28 cellular contexts compared by ENCODE assay signal in genomic region chr6:35186571-35186970, GRCh38.
"Had no signal": no experiment of that assay in that cellular context is flagged by ENCODE, and none has a peak within 500 bp of the region (broad histone marks: within the 10 kb centered on the region; RNA-seq: fewer than 3 reads in every experiment).

No MANE protein-coding gene starts in this region.

- ATAC-seq: activated T-cell treated with anti-CD3 and anti-CD28 coated beads, Interleukin-2, amount 50 U/mL, for 72 hours; body of pancreas; effector memory CD8-positive, alpha-beta T cell; foreskin keratinocyte; gastrocnemius medialis; heart left ventricle had no signal

- H3K4me1 Mint-ChIP-seq: activated CD4-positive, alpha-beta T cell treated with anti-CD3 and anti-CD28 coated beads, Interleukin-2, amount 10 ng/mL, durations not matched to agents 7 days and 5 days had no signal

- H3K9me3 Mint-ChIP-seq: activated CD4-positive, alpha-beta memory T cell treated with anti-CD3 and anti-CD28 coated beads, Interleukin-2, amount 10 ng/mL, durations not matched to agents 7 days and 5 days; activated CD4-positive, alpha-beta T cell treated with anti-CD3 and anti-CD28 coated beads, Interleukin-2, amount 10 ng/mL, durations not matched to agents 7 days and 5 days; activated T-cell treated with anti-CD3 and anti-CD28 coated beads, Interleukin-2, amount 50 U/mL, for 24 hours; activated T-cell treated with anti-CD3 and anti-CD28 coated beads, Interleukin-2, amount 50 U/mL, for 72 hours; effector memory CD8-positive, alpha-beta T cell; WTC11 had no signal

- H3K36me3 Mint-ChIP-seq: activated naive CD8-positive, alpha-beta T cell; WTC11 had no signal

- H3K27ac Mint-ChIP-seq: activated CD4-positive, alpha-beta memory T cell treated with anti-CD3 and anti-CD28 coated beads, Interleukin-2, amount 10 ng/mL, durations not matched to agents 7 days and 5 days; activated CD4-positive, alpha-beta T cell treated with anti-CD3 and anti-CD28 coated beads, Interleukin-2, amount 10 ng/mL, durations not matched to agents 7 days and 5 days; activated naive CD8-positive, alpha-beta T cell; activated T-cell treated with anti-CD3 and anti-CD28 coated beads, Interleukin-2, amount 50 U/mL, for 24 hours; activated T-cell treated with anti-CD3 and anti-CD28 coated beads, Interleukin-2, amount 50 U/mL, for 72 hours; effector memory CD8-positive, alpha-beta T cell; WTC11 had no signal

- DNase-seq: activated CD4-positive, alpha-beta memory T cell treated with anti-CD3 and anti-CD28 coated beads, Interleukin-2, amount 10 ng/mL, durations not matched to agents 7 days and 5 days; activated CD4-positive, alpha-beta T cell treated with anti-CD3 and anti-CD28 coated beads for 1 hour; activated CD4-positive, alpha-beta T cell treated with anti-CD3 and anti-CD28 coated beads for 4 hours; activated CD4-positive, alpha-beta T cell treated with anti-CD3 and anti-CD28 coated beads, Interleukin-2, amount 10 ng/mL, durations not matched to agents 7 days and 5 days; activated CD4-positive, alpha-beta T cell treated with anti-CD3 and anti-CD28 coated beads, Interleukin-2, amount 50 U/mL, for 4 hours; activated CD8-positive, alpha-beta memory T cell treated with anti-CD3 and anti-CD28 coated beads, Interleukin-2, amount 50 U/mL, for 48 hours; activated gamma-delta T cell; activated naive CD4-positive, alpha-beta T cell; activated naive CD4-positive, alpha-beta T cell treated with anti-CD3 and anti-CD28 coated beads, Interleukin-2, amount 50 U/mL, for 16 hours; activated T-cell treated with anti-CD3 and anti-CD28 coated beads for 4 hours; activated T-cell treated with anti-CD3 and anti-CD28 coated beads, Interleukin-2, amount 50 U/mL, for 24 hours; activated T-cell treated with anti-CD3 and anti-CD28 coated beads, Interleukin-2, amount 50 U/mL, for 72 hours; amniotic stem cell; anterior cingulate cortex; body of pancreas; caudate nucleus; cortex of kidney; dermis blood vessel endothelial cell; effector CD4-positive, alpha-beta T cell; effector memory CD8-positive, alpha-beta T cell; erythroblast; foreskin keratinocyte; gastrocnemius medialis; glutamatergic neuron; heart left ventricle; T-helper 2 cell had no signal

- H3K4me3 Mint-ChIP-seq: activated CD4-positive, alpha-beta memory T cell treated with anti-CD3 and anti-CD28 coated beads, Interleukin-2, amount 10 ng/mL, durations not matched to agents 7 days and 5 days; activated CD4-positive, alpha-beta T cell treated with anti-CD3 and anti-CD28 coated beads, Interleukin-2, amount 10 ng/mL, durations not matched to agents 7 days and 5 days; activated naive CD8-positive, alpha-beta T cell; activated T-cell treated with anti-CD3 and anti-CD28 coated beads, Interleukin-2, amount 50 U/mL, for 24 hours; activated T-cell treated with anti-CD3 and anti-CD28 coated beads, Interleukin-2, amount 50 U/mL, for 72 hours; effector memory CD8-positive, alpha-beta T cell; WTC11 had no signal
